In genomic region chr1:3257788-3258187, GRCh38 we compare ENCODE assay signal across 16 cellular contexts.
A peak's percentile ranks its signal among the peaks of the same experiment; 100 is the strongest.
DNase-seq lines count a peak whose midpoint lies in the region; ATAC-seq and TF ChIP-seq lines count a peak whose summit lies in the region.
"Had no signal": no experiment of that assay in that cellular context is flagged by ENCODE, and none has a peak within 500 bp of the region (broad histone marks: within the 10 kb centered on the region; RNA-seq: fewer than 3 reads in every experiment).

No MANE protein-coding gene starts in this region.

- H3F3A ChIP-seq in GM23338 (replicated peaks; ENCODE audit: low read depth) (no peaks in the 10 kb centered on the region), neural progenitor cell (ENCODE audit: low read depth) (no peaks in the 10 kb centered on the region)

- H3K4ac ChIP-seq in IMR-90 (ENCODE audit: low read depth, low read length), result no peak overlapping the region

- no peaks in the 10 kb centered on the region for H3K4me1 ChIP-seq in GM23338 (ENCODE audit: insufficient read depth)
- H3K4me1 ChIP-seq in IMR-90 (ENCODE audit: control insufficient read depth, insufficient read depth, low read length), result no peaks in the 10 kb centered on the region
- H3K4me1 ChIP-seq in neural progenitor cell, result peaks cover 4% of the 10 kb centered on the region

- H3K23ac ChIP-seq in IMR-90 (ENCODE audit: low read depth, low read length), result no peak overlapping the region

- H3K14ac ChIP-seq in IMR-90 (replicated peaks; ENCODE audit: low read depth, low read length), result no peak overlapping the region

- ATAC-seq in GM23338, result peak; percentile 47; the same call in 2 of the 3 replicates
- ATAC-seq in IMR-90 (ENCODE audit: low read depth), result no peak
- ATAC-seq in HG03565 (IDR thresholded peaks at IDR 0.05; ENCODE audit: unreplicated experiment), result no peak
- ATAC-seq in HG02884 (IDR thresholded peaks at IDR 0.05; ENCODE audit: unreplicated experiment), result no peak

- no peaks in the 10 kb centered on the region for H3K9me2 ChIP-seq in GM23338 (ENCODE audit: insufficient read depth)

- H3K4me3 ChIP-seq in GM23338 (no peak overlapping the region), IMR-90 (ENCODE audit: insufficient read depth, low read depth, low read length) (no peak overlapping the region), neural progenitor cell (no peak overlapping the region), brain microvascular endothelial cell (ENCODE audit: low read depth, low read length) (no peak overlapping the region)
- H3K4me3 ChIP-seq: GM23248 had no signal

- no peak overlapping the region for H2AFZ ChIP-seq in GM23338
- peak overlapping the region; percentile 35 for H2AFZ ChIP-seq in IMR-90 (replicated peaks; ENCODE audit: low read length, poor library complexity)
- no peak overlapping the region for H2AFZ ChIP-seq in neural progenitor cell (replicated peaks)
- H2AFZ ChIP-seq: GM23248 had no signal

- H3K36me3 ChIP-seq in GM23338 (ENCODE audit: insufficient read depth) (no peaks in the 10 kb centered on the region), IMR-90 (ENCODE audit: control insufficient read depth, insufficient read depth, low read length) (no peaks in the 10 kb centered on the region), neural progenitor cell (no peaks in the 10 kb centered on the region), brain microvascular endothelial cell (replicated peaks) (no peaks in the 10 kb centered on the region)

- no peak for TF ChIP-seq CTCF in GM23338 (conservative IDR thresholded peaks at IDR 0.05; ENCODE audit: low read depth in 2 of 2)
- no peak for TF ChIP-seq CTCF in IMR-90 (conservative IDR thresholded peaks at IDR 0.05; ENCODE audit: low read depth, low read length)
- no peak for TF ChIP-seq CTCF in brain (conservative IDR thresholded peaks at IDR 0.05)
- no peak for TF ChIP-seq CTCF in neural progenitor cell (IDR thresholded peaks at IDR 0.05)
- no peak for TF ChIP-seq CTCF in brain microvascular endothelial cell (IDR thresholded peaks at IDR 0.05; ENCODE audit: low read depth, low read length, missing control alignments)

- no peak overlapping the region for H2AK9ac ChIP-seq in IMR-90 (replicated peaks; ENCODE audit: low read depth, low read length, poor library complexity)

- H3K9ac ChIP-seq in IMR-90 (ENCODE audit: low read depth, low read length), result no peak overlapping the region
- H3K9ac ChIP-seq in neural progenitor cell, result no peak overlapping the region
- H3K9ac ChIP-seq: GM23248 had no signal

- no peak overlapping the region for H3K4me3 Mint-ChIP-seq in GM23338
- H3K4me3 Mint-ChIP-seq in brain, result no peak overlapping the region
- no peak overlapping the region for H3K4me3 Mint-ChIP-seq in neural progenitor cell
- H3K4me3 Mint-ChIP-seq: B cell; CD4-positive, alpha-beta T cell; IgD-negative memory B cell had no signal

- H3K56ac ChIP-seq in IMR-90 (ENCODE audit: extremely low read depth, insufficient read depth, low read length), result no peak overlapping the region

- H3K9me1 ChIP-seq in IMR-90 (ENCODE audit: insufficient read depth, low read length), result no peaks in the 10 kb centered on the region

- peaks cover 13% of the 10 kb centered on the region for H3K9me3 ChIP-seq in IMR-90 (ENCODE audit: control insufficient read depth, insufficient read depth, low read length)
- no peaks in the 10 kb centered on the region for H3K9me3 ChIP-seq in neural progenitor cell (ENCODE audit: low read depth)

- peaks cover 10% of the 10 kb centered on the region for H3K27me3 Mint-ChIP-seq in GM23338 (ENCODE audit: insufficient read depth, low read depth, poor library complexity)
- H3K27me3 Mint-ChIP-seq in brain, result no peaks in the 10 kb centered on the region
- peaks cover 4% of the 10 kb centered on the region for H3K27me3 Mint-ChIP-seq in neural progenitor cell (ENCODE audit: insufficient read depth, low read depth)
- H3K27me3 Mint-ChIP-seq: B cell; CD4-positive, alpha-beta T cell; IgD-negative memory B cell had no signal

- H2BK20ac ChIP-seq in IMR-90 (ENCODE audit: low read depth, low read length), result no peak overlapping the region

- no peak overlapping the region for H4K91ac ChIP-seq in IMR-90 (ENCODE audit: insufficient read depth, low read depth, low read length)

- no peaks in the 10 kb centered on the region for H3K4me1 Mint-ChIP-seq in GM23338
- peaks cover 46% of the 10 kb centered on the region for H3K4me1 Mint-ChIP-seq in brain
- peaks cover 32% of the 10 kb centered on the region for H3K4me1 Mint-ChIP-seq in neural progenitor cell
- H3K4me1 Mint-ChIP-seq: B cell, IgD-negative memory B cell had no signal

- no peaks in the 10 kb centered on the region for H4K20me1 ChIP-seq in GM23338 (replicated peaks; ENCODE audit: insufficient read depth)
- H4K20me1 ChIP-seq in IMR-90 (ENCODE audit: insufficient read depth, low read length), result no peaks in the 10 kb centered on the region
- H4K20me1 ChIP-seq in neural progenitor cell (ENCODE audit: low read depth), result no peaks in the 10 kb centered on the region

- H4K5ac ChIP-seq in IMR-90 (ENCODE audit: low read depth, low read length), result no peak overlapping the region

- BruUV-seq in IMR-90 (replicated peaks; lab: Mats Ljungman, UMichigan), result no TSS peak

- no peak for TF ChIP-seq POLR2A in IMR-90 (IDR thresholded peaks at IDR 0.05; ENCODE audit: low read depth, low read length)

- H3K4me2 ChIP-seq in GM23338, result no peak overlapping the region
- H3K4me2 ChIP-seq in IMR-90 (ENCODE audit: low read depth, low read length), result no peak overlapping the region
- no peak overlapping the region for H3K4me2 ChIP-seq in neural progenitor cell

- CTCF ChIA-PET in IMR-90 (lab: Yijun Ruan, JAX), result no interaction called here

- H3K27me3 ChIP-seq in GM23338 (ENCODE audit: insufficient read depth) (no peaks in the 10 kb centered on the region), IMR-90 (ENCODE audit: control insufficient read depth, insufficient read depth, low read length) (no peaks in the 10 kb centered on the region), neural progenitor cell (no peaks in the 10 kb centered on the region), brain microvascular endothelial cell (replicated peaks) (no peaks in the 10 kb centered on the region)

- no peak overlapping the region for H2AK5ac ChIP-seq in IMR-90 (ENCODE audit: low read depth, low read length)

- TF ChIP-seq RAD21 in IMR-90 (IDR thresholded peaks at IDR 0.05; ENCODE audit: low read length), result no peak

- no CpG with 5 or more reads among the region's 4 CpGs for WGBS in IMR-90 (ENCODE audit: extremely low coverage in 2 of 2, insufficient read length in 1 of 2), 2 experiments

- in situ Hi-C loops in IMR-90 (cut with MboI; ENCODE audit: low sequenced_read_pairs) (no loop called here), brain microvascular endothelial cell (cut with HindIII; ENCODE audit: low pct_ligation_motif_present, low sequenced_read_pairs) (no loop called here)

- H3K9me3 Mint-ChIP-seq in GM23338, result peaks cover 5% of the 10 kb centered on the region
- peaks cover 0 to 20% (median 8%) of the 10 kb centered on the region in 5 experiments for H3K9me3 Mint-ChIP-seq in brain
- peaks cover 15% of the 10 kb centered on the region for H3K9me3 Mint-ChIP-seq in neural progenitor cell

- POLR2A ChIA-PET in IMR-90 (lab: Charles Lee; ENCODE audit: unreplicated experiment), result no interaction called here

- dilution Hi-C loops in IMR-90 (cut with HindIII; ENCODE audit: low sequenced_read_pairs, unreplicated experiment), result no loop called here

- H2BK15ac ChIP-seq in IMR-90 (ENCODE audit: low read depth, low read length), result no peak overlapping the region

- H3K36me3 Mint-ChIP-seq in GM23338 (ENCODE audit: low read depth) (peaks cover 4% of the 10 kb centered on the region; the same call in 2 of the 3 replicates), brain (peaks cover 8% of the 10 kb centered on the region), neural progenitor cell (peaks cover 3% of the 10 kb centered on the region)
- H3K36me3 Mint-ChIP-seq: IgD-negative memory B cell had no signal

- no peak overlapping the region for H4K8ac ChIP-seq in IMR-90 (ENCODE audit: low read depth in 2 of 2, low read length in 2 of 2)

- no peak overlapping the region for H2BK120ac ChIP-seq in IMR-90 (ENCODE audit: low read depth, low read length)

- H3K18ac ChIP-seq in IMR-90 (ENCODE audit: low read depth, low read length), result no peak overlapping the region

- DNase-seq in GM23338 (ENCODE audit: low spot score) (no peak), IMR-90 (no peak), neural progenitor cell (ENCODE audit: low spot score) (no peak), NCI-H1105 treated with DMSO at 0.1 percent for 48 hours (lab: John Stamatoyannopoulos, UW) (no peak), brain microvascular endothelial cell (no peak)
- DNase-seq: C1 segment of cervical spinal cord; Calu3; CD4-positive, alpha-beta T cell; DMS 273 treated with DMSO at 0.1 percent for 48 hours; GM23248; H7 had no signal

- H2BK5ac ChIP-seq in IMR-90 (ENCODE audit: low read depth, low read length, poor library complexity, severe bottlenecking), result no peak overlapping the region

- no peaks in the 10 kb centered on the region for H3K79me1 ChIP-seq in IMR-90 (ENCODE audit: low read depth in 1 of 2, low read length in 2 of 2)

- no peak overlapping the region for H3K27ac ChIP-seq in GM23338 (ENCODE audit: low read depth)
- no peak overlapping the region for H3K27ac ChIP-seq in IMR-90 (ENCODE audit: insufficient read depth, low read length)
- no peak overlapping the region for H3K27ac ChIP-seq in neural progenitor cell
- no peak overlapping the region for H3K27ac ChIP-seq in brain microvascular endothelial cell
- H3K27ac ChIP-seq: GM23248 had no signal

- intact Hi-C loops in IMR-90 (cut with micrococcal nuclease), result no loop called here

- H3K79me2 ChIP-seq in GM23338 (replicated peaks; ENCODE audit: insufficient read depth) (no peaks in the 10 kb centered on the region), neural progenitor cell (ENCODE audit: low read depth) (no peaks in the 10 kb centered on the region)

- no peak overlapping the region for H3K27ac Mint-ChIP-seq in GM23338
- peak overlapping the region in 4 of 5 experiments; percentile 64 to 91 (median 91) for H3K27ac Mint-ChIP-seq in brain
- peak overlapping the region; percentile 51 for H3K27ac Mint-ChIP-seq in neural progenitor cell
- H3K27ac Mint-ChIP-seq: B cell; CD4-positive, alpha-beta T cell; IgD-negative memory B cell had no signal

TF ChIP-seq in IMR-90, 13 proteins besides CTCF, POLR2A, EP300 and RAD21 (continues in another document):
- TF ChIP-seq NFE2L2 (IDR thresholded peaks at IDR 0.05; ENCODE audit: low read depth, low read length) (no peak), MAFK (IDR thresholded peaks at IDR 0.05; ENCODE audit: low read depth, low read length) (no peak), BHLHE40 (IDR thresholded peaks at IDR 0.05; ENCODE audit: low read depth, low read length) (no peak), RFX5 (IDR thresholded peaks at IDR 0.05; ENCODE audit: low read depth, low read length) (no peak), MAZ (IDR thresholded peaks at IDR 0.05; ENCODE audit: borderline replicate concordance, low read depth, low read length) (no peak), CEBPB (IDR thresholded peaks at IDR 0.05; ENCODE audit: low read depth, low read length) (no peak)
